10 cellular contexts compared by ENCODE assay signal in the genomic region with DNA sequence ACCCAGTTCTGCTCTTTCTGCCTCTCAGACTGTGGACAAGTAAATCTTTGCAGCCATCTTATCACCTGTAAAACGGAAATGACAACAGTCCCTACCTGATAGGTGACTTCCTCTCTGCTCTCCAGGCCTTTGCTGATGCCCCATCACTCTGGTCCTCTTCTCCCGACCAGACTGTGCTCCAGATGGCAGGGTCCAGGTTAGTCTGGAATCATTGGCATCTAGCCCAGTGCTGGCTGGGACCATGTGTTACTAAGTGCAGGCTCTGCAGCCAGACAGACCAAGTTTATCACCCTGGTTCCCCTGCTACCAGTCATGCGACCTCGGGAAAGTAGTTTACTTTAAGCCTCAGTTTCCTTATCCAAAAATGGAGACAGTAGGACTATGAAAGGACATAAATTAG. TPM values are rescaled to one million over a fixed set of nuclear protein-coding genes. Genes with fewer than 3 reads are reported as not detected.
A peak's percentile ranks its signal among the peaks of the same experiment; 100 is the strongest.
DNase-seq lines count a peak whose midpoint lies in the region; ATAC-seq and TF ChIP-seq lines count a peak whose summit lies in the region.
"Had no signal": no experiment of that assay in that cellular context is flagged by ENCODE, and none has a peak within 500 bp of the region (broad histone marks: within the 10 kb centered on the region; RNA-seq: fewer than 3 reads in every experiment).

No MANE protein-coding gene starts in this region.

- no peaks in the 10 kb centered on the region for H3K9me3 Mint-ChIP-seq in memory B cell
- no peaks in the 10 kb centered on the region for H3K9me3 Mint-ChIP-seq in activated CD4-positive, alpha-beta memory T cell treated with anti-CD3 and anti-CD28 coated beads, Interleukin-2, amount 10 ng/mL, durations not matched to agents 7 days and 5 days
- H3K9me3 Mint-ChIP-seq: activated T-helper 2 cell treated with anti-CD3 and anti-CD28 coated beads, Interferon-gamma antibody, Interleukin-2, Interleukin-4, amounts not matched to agents 10 μg/mL and 5 μg/mL and 100 μg/mL, durations not matched to agents 14 hours and 24 hours and 36 hours had no signal

- peaks cover 9% of the 10 kb centered on the region for H3K36me3 Mint-ChIP-seq in memory B cell
- peaks cover 11% of the 10 kb centered on the region for H3K36me3 Mint-ChIP-seq in activated CD4-positive, alpha-beta memory T cell treated with anti-CD3 and anti-CD28 coated beads, Interleukin-2, amount 10 ng/mL, durations not matched to agents 7 days and 5 days (ENCODE audit: low read depth)

- H3K4me1 Mint-ChIP-seq in memory B cell: peaks cover 39% of the 10 kb centered on the region
- H3K4me1 Mint-ChIP-seq in activated CD4-positive, alpha-beta memory T cell treated with anti-CD3 and anti-CD28 coated beads, Interleukin-2, amount 10 ng/mL, durations not matched to agents 7 days and 5 days: peaks cover 71% of the 10 kb centered on the region

- H3K27ac Mint-ChIP-seq in memory B cell: peak overlapping the region; percentile 94
- no peak overlapping the region for H3K27ac Mint-ChIP-seq in activated CD4-positive, alpha-beta memory T cell treated with anti-CD3 and anti-CD28 coated beads, Interleukin-2, amount 10 ng/mL, durations not matched to agents 7 days and 5 days
- H3K27ac Mint-ChIP-seq: activated T-helper 2 cell treated with anti-CD3 and anti-CD28 coated beads, Interferon-gamma antibody, Interleukin-2, Interleukin-4, amounts not matched to agents 10 μg/mL and 5 μg/mL and 100 μg/mL, durations not matched to agents 14 hours and 24 hours and 36 hours had no signal

- no peaks in the 10 kb centered on the region for H3K27me3 Mint-ChIP-seq in memory B cell
- no peaks in the 10 kb centered on the region for H3K27me3 Mint-ChIP-seq in activated CD4-positive, alpha-beta memory T cell treated with anti-CD3 and anti-CD28 coated beads, Interleukin-2, amount 10 ng/mL, durations not matched to agents 7 days and 5 days

- CTCF ChIA-PET in activated CD4-positive, alpha-beta memory T cell treated with anti-CD3 and anti-CD28 coated beads, Interleukin-2, amount 10 ng/mL, durations not matched to agents 7 days and 5 days (lab: Charles Lee): no interaction called here

- peaks cover 70% of the 10 kb centered on the region for H3K4me1 ChIP-seq in body of pancreas

- DNase-seq in D341Med (ENCODE audit: low spot score) (peak; percentile 65), NCI-H2171 (lab: John Stamatoyannopoulos, UW) (peak; percentile 93), body of pancreas (peak; percentile 50 to 75 (median 64)), memory B cell (ENCODE audit: low spot score in 2 of 2) (no peak), LoVo (ENCODE audit: low spot score) (no peak), NCI-H510A treated with DMSO at 0.1 percent for 48 hours (lab: John Stamatoyannopoulos, UW) (no peak), hepatic stellate cell (ENCODE audit: low spot score) (no peak)
- DNase-seq in activated CD4-positive, alpha-beta memory T cell treated with anti-CD3 and anti-CD28 coated beads, Interleukin-2, amount 10 ng/mL, durations not matched to agents 7 days and 5 days: no peak
- DNase-seq: NCI-H146 had no signal

- H3K27me3 ChIP-seq in body of pancreas: no peaks in the 10 kb centered on the region

- peak overlapping the region; percentile 11 for H3K4me3 Mint-ChIP-seq in memory B cell
- H3K4me3 Mint-ChIP-seq in activated CD4-positive, alpha-beta memory T cell treated with anti-CD3 and anti-CD28 coated beads, Interleukin-2, amount 10 ng/mL, durations not matched to agents 7 days and 5 days: no peak overlapping the region

- no peak for ATAC-seq in body of pancreas
- no peak for ATAC-seq in memory B cell (ENCODE audit: low read depth)

- TF ChIP-seq POLR2A in body of pancreas (IDR thresholded peaks at IDR 0.05): no peak

- TF ChIP-seq CTCF in body of pancreas (IDR thresholded peaks at IDR 0.05): no peak

- H3K27ac ChIP-seq in body of pancreas: peak overlapping the region; percentile 26 to 60 (median 36)

- H3K9me3 ChIP-seq in body of pancreas: no peaks in the 10 kb centered on the region

- WGBS in body of pancreas, 2 donors: 42 to 43% methylated on average over 4 of the region's 4 CpGs

- no peak overlapping the region for H3K4me3 ChIP-seq in body of pancreas

- no peaks in the 10 kb centered on the region for H3K36me3 ChIP-seq in body of pancreas (replicated peaks in 1 of 2; ENCODE audit: insufficient read depth in 1 of 2, low read depth in 2 of 2)

- POLR2A ChIA-PET in activated CD4-positive, alpha-beta memory T cell treated with anti-CD3 and anti-CD28 coated beads, Interleukin-2, amount 10 ng/mL, durations not matched to agents 7 days and 5 days (lab: Charles Lee): interaction anchor here (3.6 kb wide), 1 partner anchor 136 kb away, joined by 44 read pairs; the partner anchor contains the start of gene CIITA

- intact Hi-C loops in body of pancreas (cut with DNase I): no loop called here

RNA-seq across cellular contexts. Expression of gene NUBP1, which starts 1.8 kb away (rescaled TPM):
- 10 to 100 TPM; 13.8 to 31.9 TPM for total RNA-seq in body of pancreas
- 10 to 100 TPM; 29.4 to 31.5 TPM for total RNA-seq in activated CD4-positive, alpha-beta memory T cell treated with anti-CD3 and anti-CD28 coated beads, Interleukin-2, amount 10 ng/mL, durations not matched to agents 7 days and 5 days

RNA-seq across cellular contexts. Expression of gene TEKT5, which starts 47.1 kb away (rescaled TPM):
- total RNA-seq in body of pancreas: not detected
- not detected for total RNA-seq in activated CD4-positive, alpha-beta memory T cell treated with anti-CD3 and anti-CD28 coated beads, Interleukin-2, amount 10 ng/mL, durations not matched to agents 7 days and 5 days
- total RNA-seq: activated T-helper 2 cell treated with anti-CD3 and anti-CD28 coated beads, Interferon-gamma antibody, Interleukin-2, Interleukin-4, amounts not matched to agents 10 μg/mL and 5 μg/mL and 100 μg/mL, durations not matched to agents 14 hours and 24 hours and 36 hours had no signal

Comparison
In these comparisons a context has a peak if more than half of its experiments do, and no peak if none do; other contexts are left out.
1. DNase-seq: peak in D341Med (single experiment), NCI-H2171 (single experiment) and body of pancreas (4 of 4); none in memory B cell (0 of 2), LoVo (single experiment), NCI-H510A treated with DMSO at 0.1 percent for 48 hours (single experiment), hepatic stellate cell (single experiment) and activated CD4-positive, alpha-beta memory T cell treated with anti-CD3 and anti-CD28 coated beads, Interleukin-2, amount 10 ng/mL, durations not matched to agents 7 days and 5 days (single experiment).